11 cellular contexts compared by ENCODE assay signal in the genomic region with DNA sequence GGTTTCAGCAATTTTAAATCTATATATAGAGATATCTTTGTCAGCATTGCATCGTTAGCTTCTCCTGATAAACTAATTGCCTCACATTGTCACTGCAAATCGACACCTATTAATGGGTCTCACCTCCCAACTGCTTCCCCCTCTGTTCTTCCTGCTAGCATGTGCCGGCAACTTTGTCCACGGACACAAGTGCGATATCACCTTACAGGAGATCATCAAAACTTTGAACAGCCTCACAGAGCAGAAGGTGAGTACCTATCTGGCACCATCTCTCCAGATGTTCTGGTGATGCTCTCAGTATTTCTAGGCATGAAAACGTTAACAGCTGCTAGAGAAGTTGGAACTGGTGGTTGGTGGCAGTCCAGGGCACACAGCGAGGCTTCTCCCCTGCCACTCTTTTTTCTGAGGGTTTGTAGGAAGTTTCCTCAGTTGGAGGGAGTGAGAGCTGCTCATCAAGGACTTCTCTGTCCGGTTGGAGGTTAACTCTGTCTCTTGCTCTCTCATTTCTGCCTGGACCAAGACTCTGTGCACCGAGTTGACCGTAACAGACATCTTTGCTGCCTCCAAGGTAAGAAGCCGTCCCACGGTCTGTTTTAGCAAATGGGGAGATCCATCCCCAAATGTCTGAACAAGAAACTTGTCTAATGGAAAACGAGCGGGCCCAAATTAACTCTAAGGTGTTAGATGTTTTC. TPM values are rescaled to one million over a fixed set of nuclear protein-coding genes. Genes with fewer than 3 reads are reported as not detected.
DNase-seq lines count a peak whose midpoint lies in the region; ATAC-seq and TF ChIP-seq lines count a peak whose summit lies in the region.
"Had no signal": no experiment of that assay in that cellular context is flagged by ENCODE, and none has a peak within 500 bp of the region (broad histone marks: within the 10 kb centered on the region; RNA-seq: fewer than 3 reads in every experiment).

A gene (plus strand): TSS at position 51 of the 692 bp plus-strand sequence. CDS start 62 bp downstream, at position 113.

- BruUV-seq in PC-3 (replicated peaks; lab: Mats Ljungman, UMichigan): no TSS peak

- peak within 1 kb of the TSS; percentile 62 for H2AFZ ChIP-seq in PC-3 (ENCODE audit: low read length)
- H2AFZ ChIP-seq: PC-9 had no signal

- H3K27ac ChIP-seq in PC-3 (ENCODE audit: low read length): peak within 1 kb of the TSS; percentile 70
- H3K27ac ChIP-seq in duodenal mucosa (ENCODE audit: low read depth, low read length): peak within 1 kb of the TSS; percentile 60
- peak within 1 kb of the TSS in 4 of 5 donors; percentile 44 to 80 (median 64) for H3K27ac ChIP-seq in stomach
- H3K27ac ChIP-seq: PC-9 had no signal

- H3K4me2 ChIP-seq in PC-3 (ENCODE audit: low read length): peak within 1 kb of the TSS; percentile 75
- H3K4me2 ChIP-seq: PC-9 had no signal

- TF ChIP-seq CTCF in PC-3 (conservative IDR thresholded peaks at IDR 0.05; ENCODE audit: low read depth, low read length) (no peak), stomach (IDR thresholded peaks at IDR 0.05) (no peak)

- H3K4me3 ChIP-seq in PC-3 (ENCODE audit: low read length) (peak within 1 kb of the TSS; percentile 48), duodenal mucosa (ENCODE audit: low read depth in 1 of 2, low read length in 2 of 2) (no peak within 1 kb of the TSS), stomach (no peak within 1 kb of the TSS)
- H3K4me3 ChIP-seq: PC-9 had no signal

- no peaks in the 10 kb centered on the region for H3K79me2 ChIP-seq in PC-3 (ENCODE audit: low read length)

- no peaks in the 10 kb centered on the region for H3K9me2 ChIP-seq in PC-3 (replicated peaks; ENCODE audit: low read length)

- ATAC-seq in PC-3 (no peak), GM21786 (IDR thresholded peaks at IDR 0.05; ENCODE audit: unreplicated experiment) (no peak)

- H3K27me3 ChIP-seq in PC-3 (ENCODE audit: low read length) (no peaks in the 10 kb centered on the region), duodenal mucosa (ENCODE audit: control insufficient read depth in 1 of 2, insufficient read depth in 2 of 2, low read length in 2 of 2) (no peaks in the 10 kb centered on the region), stomach (no peaks in the 10 kb centered on the region)

- no peak for TF ChIP-seq EP300 in stomach (IDR thresholded peaks at IDR 0.05)

- CTCF ChIA-PET in PC-3 (lab: Charles Lee): interaction anchor here (0.5 kb wide), 1 partner anchor 180 kb away, joined by 3 read pairs; no protein-coding TSS in a partner anchor

- H3K4me1 ChIP-seq in PC-3 (ENCODE audit: insufficient read depth, low read length) (peaks cover 42% of the 10 kb centered on the region), duodenal mucosa (ENCODE audit: control insufficient read depth in 1 of 2, insufficient read depth in 2 of 2, low read length in 2 of 2) (peaks cover 20 to 27% of the 10 kb centered on the region in 2 donors), stomach (peaks cover 5 to 27% (median 14%) of the 10 kb centered on the region in 4 donors)

- no peaks in the 10 kb centered on the region for H4K20me1 ChIP-seq in PC-3 (ENCODE audit: low read length)

- H3K36me3 ChIP-seq in PC-3 (ENCODE audit: low read depth, low read length): no peaks in the 10 kb centered on the region
- no peaks in the 10 kb centered on the region for H3K36me3 ChIP-seq in duodenal mucosa (ENCODE audit: control insufficient read depth in 1 of 2, insufficient read depth in 2 of 2, low read length in 2 of 2)
- H3K36me3 ChIP-seq in stomach: no peaks in the 10 kb centered on the region

- no peak for TF ChIP-seq POLR2A in stomach (IDR thresholded peaks at IDR 0.05)

- H3K4me1 Mint-ChIP-seq in activated CD4-positive, alpha-beta T cell treated with anti-CD3 and anti-CD28 coated beads, Interleukin-2, amount 10 ng/mL, durations not matched to agents 24 days and 14 days: peaks cover 33% of the 10 kb centered on the region

- H3K27ac Mint-ChIP-seq in activated CD4-positive, alpha-beta T cell treated with anti-CD3 and anti-CD28 coated beads, Interleukin-2, amount 10 ng/mL, durations not matched to agents 24 days and 14 days: peak within 1 kb of the TSS; percentile 86

- peak within 1 kb of the TSS; percentile 60 for H3K4me3 Mint-ChIP-seq in activated CD4-positive, alpha-beta T cell treated with anti-CD3 and anti-CD28 coated beads, Interleukin-2, amount 10 ng/mL, durations not matched to agents 24 days and 14 days

- POLR2A ChIA-PET in PC-3 (lab: Charles Lee; ENCODE audit: unreplicated experiment): no interaction called here

- no peaks in the 10 kb centered on the region for H3F3A ChIP-seq in PC-3 (ENCODE audit: low read length, unreplicated experiment)

- H3K9me3 ChIP-seq in PC-3 (ENCODE audit: low read length): no peaks in the 10 kb centered on the region
- no peaks in the 10 kb centered on the region for H3K9me3 ChIP-seq in duodenal mucosa (ENCODE audit: control insufficient read depth in 1 of 2, low read length in 2 of 2)
- H3K9me3 ChIP-seq in stomach: no peaks in the 10 kb centered on the region

- H3K36me3 Mint-ChIP-seq in activated CD4-positive, alpha-beta T cell treated with anti-CD3 and anti-CD28 coated beads, Interleukin-2, amount 10 ng/mL, durations not matched to agents 24 days and 14 days (ENCODE audit: low read depth): no peaks in the 10 kb centered on the region

- peaks cover 3% of the 10 kb centered on the region for H3K9me3 Mint-ChIP-seq in activated CD4-positive, alpha-beta T cell treated with anti-CD3 and anti-CD28 coated beads, Interleukin-2, amount 10 ng/mL, durations not matched to agents 24 days and 14 days

- WGBS in stomach, 5 donors: 80 to 83% (median 82%) methylated on average over 14 of the region's 14 CpGs

- DNase-seq in activated CD4-positive, alpha-beta T cell treated with anti-CD3 and anti-CD28 coated beads, Interleukin-2, amount 10 ng/mL, durations not matched to agents 24 days and 14 days: no peak
- DNase-seq in activated CD4-positive, alpha-beta T cell treated with anti-CD3 and anti-CD28 coated beads, Interleukin-2, amount 50 U/mL, for 1 hour: no peak
- DNase-seq in PC-3: no peak
- DNase-seq in stomach: no peak
- no peak for DNase-seq in NCI-H446 (lab: John Stamatoyannopoulos, UW)
- no peak for DNase-seq in KBM-7
- DNase-seq: activated CD4-positive, CD25-positive, alpha-beta regulatory T cell; NCI-H1092 had no signal

- in situ Hi-C loops in KBM-7 (cut with MboI; ENCODE audit: low pct_unique_long_range_greater_than_20kb, low sequenced_read_pairs): no loop called here

- H3K9ac ChIP-seq in PC-3 (ENCODE audit: low read length) (no peak within 1 kb of the TSS), duodenal mucosa (ENCODE audit: low read depth in 1 of 2, low read length in 2 of 2) (no peak within 1 kb of the TSS)

- no peaks in the 10 kb centered on the region for H3K27me3 Mint-ChIP-seq in activated CD4-positive, alpha-beta T cell treated with anti-CD3 and anti-CD28 coated beads, Interleukin-2, amount 10 ng/mL, durations not matched to agents 24 days and 14 days

- intact Hi-C loops in activated CD4-positive, alpha-beta T cell treated with anti-CD3 and anti-CD28 coated beads, Interleukin-2, amount 10 ng/mL, durations not matched to agents 24 days and 14 days (cut with micrococcal nuclease): loop anchor here (2.0 kb wide), 1 partner anchor 17 kb away; no protein-coding TSS in a partner anchor
- intact Hi-C loops in PC-3 (cut with micrococcal nuclease): no loop called here
- intact Hi-C loops in stomach (cut with DNase I; ENCODE audit: low total_unique reads): no loop called here

RNA-seq across cellular contexts. Expression of the gene that starts here (rescaled TPM):
- 20.5 and 21.2 TPM in 2 replicates for total RNA-seq in activated CD4-positive, alpha-beta T cell treated with anti-CD3 and anti-CD28 coated beads, Interleukin-2, amount 10 ng/mL, durations not matched to agents 24 days and 14 days
- total RNA-seq in PC-3 (2014; rRNA removed): not detected in 2 replicates
- total RNA-seq in stomach: not detected
- not detected for polyA plus RNA-seq in stomach
- total RNA-seq: PC-9 had no signal

Comparison
In these comparisons a context has a peak if more than half of its experiments do, and no peak if none do; other contexts are left out.
1. RNA of the gene that starts here (total RNA-seq): 20.5 to 21.2 TPM in activated CD4-positive, alpha-beta T cell treated with anti-CD3 and anti-CD28 coated beads, Interleukin-2, amount 10 ng/mL, durations not matched to agents 24 days and 14 days; not detected in PC-3 and not detected in stomach; every median in the first group is over 10 times any median in the second.
2. Peak in every context shown above with its lines, with median percentiles within 50 percentile points of each other: H3K27ac ChIP-seq.